ENCODE assay signal across 1 cellular context in the genomic region with DNA sequence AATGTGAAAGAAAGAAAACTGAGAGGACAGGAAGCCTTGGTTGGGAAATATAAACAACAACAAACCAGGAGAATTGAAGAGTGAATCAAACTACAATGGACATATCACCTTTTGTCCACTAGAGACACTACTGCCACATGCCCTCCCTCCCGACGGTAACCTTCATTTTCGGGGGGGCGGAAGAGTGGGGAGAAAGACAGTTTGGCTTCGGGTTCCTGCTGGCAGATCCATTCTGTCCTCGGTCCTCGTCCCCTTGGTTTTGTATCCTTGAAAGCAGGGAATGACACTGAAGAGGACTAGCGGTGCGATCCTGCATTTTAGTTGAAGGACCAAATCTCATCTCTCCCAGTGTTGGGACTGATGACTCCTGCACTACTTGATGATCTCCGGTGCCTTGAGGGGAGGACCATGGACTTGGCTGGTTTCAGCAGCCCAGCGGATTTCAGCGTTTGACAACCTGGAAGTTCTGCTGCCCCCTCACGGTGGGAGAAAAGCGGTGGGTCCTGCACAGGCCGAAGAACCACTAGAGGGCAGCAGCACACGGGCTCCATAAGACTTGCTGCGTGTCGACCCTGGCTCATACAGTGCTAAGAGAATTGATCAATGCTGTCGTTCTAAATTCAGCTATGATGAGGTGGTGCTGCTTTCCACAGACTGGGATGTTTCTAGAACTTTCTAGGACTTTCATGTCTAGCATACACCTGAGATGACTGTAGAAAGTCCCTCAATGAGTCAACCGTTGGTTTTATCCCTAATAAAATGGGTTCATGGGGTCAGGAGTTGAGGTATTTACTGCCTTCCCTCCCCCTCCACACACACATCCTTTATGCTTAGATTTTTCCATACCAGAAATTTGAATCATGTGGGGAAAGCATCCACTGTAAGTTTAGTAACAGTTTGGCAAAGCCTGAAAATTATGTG.
TF ChIP-seq lines count a peak whose summit lies in the region.

No MANE protein-coding gene starts in this region.

TF ChIP-seq in HepG2, 621 proteins besides CTCF, POLR2A, EP300 and RAD21 (continued from another document and continues in another):
- TF ChIP-seq, protein P1, sequence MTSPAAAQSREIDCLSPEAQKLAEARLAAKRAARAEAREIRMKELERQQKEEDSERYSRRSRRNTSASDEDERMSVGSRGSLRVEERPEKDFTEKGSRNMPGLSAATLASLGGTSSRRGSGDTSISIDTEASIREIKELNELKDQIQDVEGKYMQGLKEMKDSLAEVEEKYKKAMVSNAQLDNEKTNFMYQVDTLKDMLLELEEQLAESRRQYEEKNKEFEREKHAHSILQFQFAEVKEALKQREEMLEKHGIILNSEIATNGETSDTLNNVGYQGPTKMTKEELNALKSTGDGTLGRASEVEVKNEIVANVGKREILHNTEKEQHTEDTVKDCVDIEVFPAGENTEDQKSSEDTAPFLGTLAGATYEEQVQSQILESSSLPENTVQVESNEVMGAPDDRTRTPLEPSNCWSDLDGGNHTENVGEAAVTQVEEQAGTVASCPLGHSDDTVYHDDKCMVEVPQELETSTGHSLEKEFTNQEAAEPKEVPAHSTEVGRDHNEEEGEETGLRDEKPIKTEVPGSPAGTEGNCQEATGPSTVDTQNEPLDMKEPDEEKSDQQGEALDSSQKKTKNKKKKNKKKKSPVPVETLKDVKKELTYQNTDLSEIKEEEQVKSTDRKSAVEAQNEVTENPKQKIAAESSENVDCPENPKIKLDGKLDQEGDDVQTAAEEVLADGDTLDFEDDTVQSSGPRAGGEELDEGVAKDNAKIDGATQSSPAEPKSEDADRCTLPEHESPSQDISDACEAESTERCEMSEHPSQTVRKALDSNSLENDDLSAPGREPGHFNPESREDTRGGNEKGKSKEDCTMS (CRISPR knock-in tag; conservative IDR thresholded peaks at IDR 0.05): 0 out of 2 replicates have a peak, but pooled peaks have one; percentile 58
- TF ChIP-seq, protein P2, sequence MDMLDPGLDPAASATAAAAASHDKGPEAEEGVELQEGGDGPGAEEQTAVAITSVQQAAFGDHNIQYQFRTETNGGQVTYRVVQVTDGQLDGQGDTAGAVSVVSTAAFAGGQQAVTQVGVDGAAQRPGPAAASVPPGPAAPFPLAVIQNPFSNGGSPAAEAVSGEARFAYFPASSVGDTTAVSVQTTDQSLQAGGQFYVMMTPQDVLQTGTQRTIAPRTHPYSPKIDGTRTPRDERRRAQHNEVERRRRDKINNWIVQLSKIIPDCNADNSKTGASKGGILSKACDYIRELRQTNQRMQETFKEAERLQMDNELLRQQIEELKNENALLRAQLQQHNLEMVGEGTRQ (IDR thresholded peaks at IDR 0.05; ENCODE audit: low read depth, low read length): no peak
- TF ChIP-seq, protein P2 (CRISPR knock-in tag; IDR thresholded peaks at IDR 0.05; ENCODE audit: borderline replicate concordance): peak; percentile 39; the same call in 1 of the 2 replicates
- TF ChIP-seq MIER3 (CRISPR knock-in tag; IDR thresholded peaks at IDR 0.05; ENCODE audit: borderline replicate concordance) (peak; percentile 64; the same call in 1 of the 2 replicates), ZNF331 (CRISPR knock-in tag; IDR thresholded peaks at IDR 0.05) (peak; percentile 88), CREB1 (IDR thresholded peaks at IDR 0.05) (no peak), CREB1 (CRISPR knock-in tag; IDR thresholded peaks at IDR 0.05) (no peak), SMYD3 (CRISPR knock-in tag; IDR thresholded peaks at IDR 0.05) (0 out of 2 replicates have a peak, but pooled peaks have one; percentile 24), ZFP36L2 (CRISPR knock-in tag; IDR thresholded peaks at IDR 0.05) (no peak), ZNF816 (CRISPR knock-in tag; IDR thresholded peaks at IDR 0.05; ENCODE audit: borderline replicate concordance) (no peak), ELF3 (CRISPR knock-in tag; IDR thresholded peaks at IDR 0.05) (peak; percentile 77; the same call in 1 of the 2 replicates), SYNCRIP (IDR thresholded peaks at IDR 0.05; ENCODE audit: insufficient read depth, low read depth, low read length) (no peak), GPN1 (CRISPR knock-in tag; IDR thresholded peaks at IDR 0.05; ENCODE audit: borderline replicate concordance) (no peak), ZNF660 (CRISPR knock-in tag; IDR thresholded peaks at IDR 0.05; ENCODE audit: borderline replicate concordance, low read depth) (no peak), ZSCAN22 (CRISPR knock-in tag; IDR thresholded peaks at IDR 0.05) (no peak), ZNF546 (CRISPR knock-in tag; conservative IDR thresholded peaks at IDR 0.05) (no peak), ETV5 (CRISPR knock-in tag; IDR thresholded peaks at IDR 0.05; ENCODE audit: borderline replicate concordance) (peak; percentile 77; the same call in 1 of the 2 replicates), ZNF441 (CRISPR knock-in tag; IDR thresholded peaks at IDR 0.05; ENCODE audit: borderline replicate concordance) (peak; percentile 74), ZNF263 (CRISPR knock-in tag; IDR thresholded peaks at IDR 0.05) (peak; percentile 100), REPIN1 (CRISPR knock-in tag; IDR thresholded peaks at IDR 0.05; ENCODE audit: borderline replicate concordance, low read depth) (peak; percentile 86; the same call in 1 of the 2 replicates), ARNT2 (CRISPR knock-in tag; IDR thresholded peaks at IDR 0.05; ENCODE audit: low read depth) (no peak), SP140L (CRISPR knock-in tag; IDR thresholded peaks at IDR 0.05; ENCODE audit: borderline replicate concordance) (peak; percentile 82; the same call in 1 of the 2 replicates), CBX2 (IDR thresholded peaks at IDR 0.05; ENCODE audit: low read depth, low read length) (no peak), CBX2 (CRISPR knock-in tag; IDR thresholded peaks at IDR 0.05; ENCODE audit: low read depth) (no peak), ZKSCAN5 (CRISPR knock-in tag; IDR thresholded peaks at IDR 0.05) (no peak), SPEN (CRISPR knock-in tag; IDR thresholded peaks at IDR 0.05; ENCODE audit: low read depth) (peak; percentile 66; the same call in 1 of the 2 replicates), ZNF761 (CRISPR knock-in tag; conservative IDR thresholded peaks at IDR 0.05) (0 out of 2 replicates have a peak, but pooled peaks have one; percentile 66), SCMH1 (CRISPR knock-in tag; IDR thresholded peaks at IDR 0.05; ENCODE audit: borderline replicate concordance) (no peak), ATF7 (IDR thresholded peaks at IDR 0.05) (no peak), ATF7 (CRISPR knock-in tag; IDR thresholded peaks at IDR 0.05) (no peak), SAP130 (CRISPR knock-in tag; IDR thresholded peaks at IDR 0.05; ENCODE audit: low read depth) (peak; percentile 87)
- TF ChIP-seq, protein P3, sequence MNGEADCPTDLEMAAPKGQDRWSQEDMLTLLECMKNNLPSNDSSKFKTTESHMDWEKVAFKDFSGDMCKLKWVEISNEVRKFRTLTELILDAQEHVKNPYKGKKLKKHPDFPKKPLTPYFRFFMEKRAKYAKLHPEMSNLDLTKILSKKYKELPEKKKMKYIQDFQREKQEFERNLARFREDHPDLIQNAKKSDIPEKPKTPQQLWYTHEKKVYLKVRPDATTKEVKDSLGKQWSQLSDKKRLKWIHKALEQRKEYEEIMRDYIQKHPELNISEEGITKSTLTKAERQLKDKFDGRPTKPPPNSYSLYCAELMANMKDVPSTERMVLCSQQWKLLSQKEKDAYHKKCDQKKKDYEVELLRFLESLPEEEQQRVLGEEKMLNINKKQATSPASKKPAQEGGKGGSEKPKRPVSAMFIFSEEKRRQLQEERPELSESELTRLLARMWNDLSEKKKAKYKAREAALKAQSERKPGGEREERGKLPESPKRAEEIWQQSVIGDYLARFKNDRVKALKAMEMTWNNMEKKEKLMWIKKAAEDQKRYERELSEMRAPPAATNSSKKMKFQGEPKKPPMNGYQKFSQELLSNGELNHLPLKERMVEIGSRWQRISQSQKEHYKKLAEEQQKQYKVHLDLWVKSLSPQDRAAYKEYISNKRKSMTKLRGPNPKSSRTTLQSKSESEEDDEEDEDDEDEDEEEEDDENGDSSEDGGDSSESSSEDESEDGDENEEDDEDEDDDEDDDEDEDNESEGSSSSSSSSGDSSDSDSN (CRISPR knock-in tag; IDR thresholded peaks at IDR 0.05): peak; percentile 71
- TF ChIP-seq, protein P4, sequence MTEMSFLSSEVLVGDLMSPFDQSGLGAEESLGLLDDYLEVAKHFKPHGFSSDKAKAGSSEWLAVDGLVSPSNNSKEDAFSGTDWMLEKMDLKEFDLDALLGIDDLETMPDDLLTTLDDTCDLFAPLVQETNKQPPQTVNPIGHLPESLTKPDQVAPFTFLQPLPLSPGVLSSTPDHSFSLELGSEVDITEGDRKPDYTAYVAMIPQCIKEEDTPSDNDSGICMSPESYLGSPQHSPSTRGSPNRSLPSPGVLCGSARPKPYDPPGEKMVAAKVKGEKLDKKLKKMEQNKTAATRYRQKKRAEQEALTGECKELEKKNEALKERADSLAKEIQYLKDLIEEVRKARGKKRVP (CRISPR knock-in tag; IDR thresholded peaks at IDR 0.05): no peak
- TF ChIP-seq, protein P5, sequence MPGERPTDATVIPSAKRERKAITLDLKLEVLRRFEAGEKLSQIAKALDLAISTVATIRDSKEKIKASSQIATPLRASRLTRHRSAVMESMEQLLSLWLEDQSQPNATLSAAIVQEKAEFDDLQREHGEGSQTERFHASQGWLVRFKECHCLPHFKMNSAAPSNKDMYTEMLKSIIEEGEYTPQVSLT (CRISPR knock-in tag; IDR thresholded peaks at IDR 0.05; ENCODE audit: borderline replicate concordance, low read depth): no peak
- TF ChIP-seq, protein P6, sequence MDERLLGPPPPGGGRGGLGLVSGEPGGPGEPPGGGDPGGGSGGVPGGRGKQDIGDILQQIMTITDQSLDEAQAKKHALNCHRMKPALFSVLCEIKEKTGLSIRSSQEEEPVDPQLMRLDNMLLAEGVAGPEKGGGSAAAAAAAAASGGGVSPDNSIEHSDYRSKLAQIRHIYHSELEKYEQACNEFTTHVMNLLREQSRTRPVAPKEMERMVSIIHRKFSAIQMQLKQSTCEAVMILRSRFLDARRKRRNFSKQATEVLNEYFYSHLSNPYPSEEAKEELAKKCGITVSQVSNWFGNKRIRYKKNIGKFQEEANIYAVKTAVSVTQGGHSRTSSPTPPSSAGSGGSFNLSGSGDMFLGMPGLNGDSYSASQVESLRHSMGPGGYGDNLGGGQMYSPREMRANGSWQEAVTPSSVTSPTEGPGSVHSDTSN (CRISPR knock-in tag; IDR thresholded peaks at IDR 0.05): 0 out of 2 replicates have a peak, but pooled peaks have one; percentile 16
- TF ChIP-seq, protein P7, sequence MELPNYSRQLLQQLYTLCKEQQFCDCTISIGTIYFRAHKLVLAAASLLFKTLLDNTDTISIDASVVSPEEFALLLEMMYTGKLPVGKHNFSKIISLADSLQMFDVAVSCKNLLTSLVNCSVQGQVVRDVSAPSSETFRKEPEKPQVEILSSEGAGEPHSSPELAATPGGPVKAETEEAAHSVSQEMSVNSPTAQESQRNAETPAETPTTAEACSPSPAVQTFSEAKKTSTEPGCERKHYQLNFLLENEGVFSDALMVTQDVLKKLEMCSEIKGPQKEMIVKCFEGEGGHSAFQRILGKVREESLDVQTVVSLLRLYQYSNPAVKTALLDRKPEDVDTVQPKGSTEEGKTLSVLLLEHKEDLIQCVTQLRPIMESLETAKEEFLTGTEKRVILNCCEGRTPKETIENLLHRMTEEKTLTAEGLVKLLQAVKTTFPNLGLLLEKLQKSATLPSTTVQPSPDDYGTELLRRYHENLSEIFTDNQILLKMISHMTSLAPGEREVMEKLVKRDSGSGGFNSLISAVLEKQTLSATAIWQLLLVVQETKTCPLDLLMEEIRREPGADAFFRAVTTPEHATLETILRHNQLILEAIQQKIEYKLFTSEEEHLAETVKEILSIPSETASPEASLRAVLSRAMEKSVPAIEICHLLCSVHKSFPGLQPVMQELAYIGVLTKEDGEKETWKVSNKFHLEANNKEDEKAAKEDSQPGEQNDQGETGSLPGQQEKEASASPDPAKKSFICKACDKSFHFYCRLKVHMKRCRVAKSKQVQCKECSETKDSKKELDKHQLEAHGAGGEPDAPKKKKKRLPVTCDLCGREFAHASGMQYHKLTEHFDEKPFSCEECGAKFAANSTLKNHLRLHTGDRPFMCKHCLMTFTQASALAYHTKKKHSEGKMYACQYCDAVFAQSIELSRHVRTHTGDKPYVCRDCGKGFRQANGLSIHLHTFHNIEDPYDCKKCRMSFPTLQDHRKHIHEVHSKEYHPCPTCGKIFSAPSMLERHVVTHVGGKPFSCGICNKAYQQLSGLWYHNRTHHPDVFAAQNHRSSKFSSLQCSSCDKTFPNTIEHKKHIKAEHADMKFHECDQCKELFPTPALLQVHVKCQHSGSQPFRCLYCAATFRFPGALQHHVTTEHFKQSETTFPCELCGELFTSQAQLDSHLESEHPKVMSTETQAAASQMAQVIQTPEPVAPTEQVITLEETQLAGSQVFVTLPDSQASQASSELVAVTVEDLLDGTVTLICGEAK (IDR thresholded peaks at IDR 0.05): no peak
- TF ChIP-seq, protein P7 (CRISPR knock-in tag; IDR thresholded peaks at IDR 0.05): 0 out of 2 replicates have a peak, but pooled peaks have one; percentile 44
